8 cellular contexts compared by ENCODE assay signal in genomic region chr9:33164138-33164809, GRCh38. TPM values are rescaled to one million over a fixed set of nuclear protein-coding genes. Genes with fewer than 3 reads are reported as not detected.
DNase-seq lines count a peak whose midpoint lies in the region; ATAC-seq and TF ChIP-seq lines count a peak whose summit lies in the region.

No MANE protein-coding gene starts in this region.

- peaks cover 70% of the 10 kb centered on the region for H3K4me1 Mint-ChIP-seq in neural crest cell

- peaks cover 59% of the 10 kb centered on the region for H3K4me1 ChIP-seq in ACC112 (ENCODE audit: control insufficient read depth, insufficient read depth, low read length, unreplicated experiment)
- peaks cover 60% of the 10 kb centered on the region for H3K4me1 ChIP-seq in KMS-11 (ENCODE audit: low read depth, poor library complexity, severe bottlenecking)

- TF ChIP-seq CTCF in KMS-11 (conservative IDR thresholded peaks at IDR 0.05; ENCODE audit: low read depth, low read length) (no peak), choroid plexus epithelial cell (conservative IDR thresholded peaks at IDR 0.05; ENCODE audit: low read depth, low read length) (no peak), neural crest cell (conservative IDR thresholded peaks at IDR 0.05) (no peak)

- H3K36me3 ChIP-seq in ACC112 (ENCODE audit: insufficient read depth, low read length) (no peaks in the 10 kb centered on the region), KMS-11 (ENCODE audit: insufficient read depth) (no peaks in the 10 kb centered on the region)

- no peak overlapping the region for H2AFZ ChIP-seq in ACC112 (ENCODE audit: low read length, unreplicated experiment)
- H2AFZ ChIP-seq in KMS-11 (ENCODE audit: low read depth), result no peak overlapping the region

- H3K27ac ChIP-seq in ACC112 (ENCODE audit: low read depth, low read length) (peak overlapping the region; percentile 97), KMS-11 (no peak overlapping the region)

- no peak overlapping the region for H3K9ac ChIP-seq in KMS-11

- H3K79me2 ChIP-seq in ACC112 (ENCODE audit: control insufficient read depth, insufficient read depth, low read length, unreplicated experiment), result peaks cover 76% of the 10 kb centered on the region
- H3K79me2 ChIP-seq in KMS-11 (ENCODE audit: insufficient read depth, low read depth), result peaks cover 46% of the 10 kb centered on the region

- ATAC-seq in GM18870 (IDR thresholded peaks at IDR 0.05; ENCODE audit: unreplicated experiment) (peak; percentile 15), HG03196 (IDR thresholded peaks at IDR 0.05; ENCODE audit: unreplicated experiment) (no peak), HG02840 (IDR thresholded peaks at IDR 0.05; ENCODE audit: low FRiP score, unreplicated experiment) (no peak), left colon (no peak)

- H4K20me1 ChIP-seq in KMS-11 (ENCODE audit: insufficient read depth), result no peaks in the 10 kb centered on the region

- no peaks in the 10 kb centered on the region for H3K9me3 Mint-ChIP-seq in neural crest cell

- H3K4me3 ChIP-seq in ACC112 (ENCODE audit: low read depth, low read length), result peak overlapping the region; percentile 93
- H3K4me3 ChIP-seq in KMS-11 (IDR thresholded peaks at IDR 0.05; ENCODE audit: insufficient read depth, low read depth, low read length), result no peak overlapping the region
- peak overlapping the region; percentile 92 for H3K4me3 ChIP-seq in choroid plexus epithelial cell (ENCODE audit: low read depth, low read length)

- peaks cover 6% of the 10 kb centered on the region for H3K27me3 Mint-ChIP-seq in neural crest cell (ENCODE audit: low read depth)

- H3K27ac Mint-ChIP-seq in neural crest cell (ENCODE audit: unreplicated experiment), result no peak overlapping the region

- no peaks in the 10 kb centered on the region for H3K36me3 Mint-ChIP-seq in neural crest cell (ENCODE audit: low read depth)

- intact Hi-C loops in left colon (cut with DNase I, micrococcal nuclease), result no loop called here

- H3K4me3 Mint-ChIP-seq in neural crest cell, result peak overlapping the region; percentile 77

- H3K27me3 ChIP-seq in ACC112 (ENCODE audit: insufficient read depth, low read length) (no peaks in the 10 kb centered on the region), KMS-11 (ENCODE audit: insufficient read depth, low read depth) (no peaks in the 10 kb centered on the region)

- peak; percentile 35 for DNase-seq in choroid plexus epithelial cell (ENCODE audit: low read depth)
- DNase-seq in neural crest cell (ENCODE audit: low read depth, low spot score), result no peak
- DNase-seq in left colon, result no peak

- H3K4me2 ChIP-seq in KMS-11, result peak overlapping the region; percentile 54; the same call in 1 of the 2 replicates

RNA-seq across cellular contexts. Expression of gene B4GALT1, which starts 2.9 kb away (rescaled TPM):
- total RNA-seq in neural crest cell (17.8 and 17.9 TPM in 2 replicates), left colon (100 to 1,000 TPM; 106 to 115 TPM)
